Comparison of ENCODE assay signal across 19 cellular contexts in genomic region chr14:95195031-95195430, GRCh38. TPM values are rescaled to one million over a fixed set of nuclear protein-coding genes. Genes with fewer than 3 reads are reported as not detected.
DNase-seq lines count a peak whose midpoint lies in the region; FAIRE-seq and TF ChIP-seq lines count a peak whose summit lies in the region.
"Had no signal": no experiment of that assay in that cellular context is flagged by ENCODE, and none has a peak within 500 bp of the region (broad histone marks: within the 10 kb centered on the region; RNA-seq: fewer than 3 reads in every experiment).

No MANE protein-coding gene starts in this region.

- POLR2A ChIA-PET in MCF 10A (lab: Yijun Ruan, JAX): no interaction called here

- H3K4me1 Mint-ChIP-seq in progenitor cell of endocrine pancreas (ENCODE audit: low read depth) (peaks cover 32% of the 10 kb centered on the region), MCF 10A (ENCODE audit: insufficient read depth, unreplicated experiment) (no peaks in the 10 kb centered on the region)
- H3K4me1 Mint-ChIP-seq: CD4-positive, CD25-positive, alpha-beta regulatory T cell had no signal

- H3K27ac Mint-ChIP-seq in progenitor cell of endocrine pancreas: peak overlapping the region; percentile 67
- H3K27ac Mint-ChIP-seq in MCF 10A (ENCODE audit: low read depth, unreplicated experiment): no peak overlapping the region
- H3K27ac Mint-ChIP-seq: CD4-positive, CD25-positive, alpha-beta regulatory T cell; HFFc6 had no signal

- H3K4me3 Mint-ChIP-seq in progenitor cell of endocrine pancreas (ENCODE audit: low read depth) (no peak overlapping the region), MCF 10A (ENCODE audit: unreplicated experiment) (no peak overlapping the region)
- H3K4me3 Mint-ChIP-seq: CD4-positive, CD25-positive, alpha-beta regulatory T cell; HFFc6 had no signal

- peaks cover 4% of the 10 kb centered on the region for H3K36me3 ChIP-seq in WERI-Rb-1
- H3K36me3 ChIP-seq: BLaER1 treated with 17β-estradiol and CSF1 and Interleukin-3, amounts not matched to agents 10 nM and 100 nM had no signal

- H3K9me3 Mint-ChIP-seq in progenitor cell of endocrine pancreas (ENCODE audit: low read depth): no peaks in the 10 kb centered on the region
- no peaks in the 10 kb centered on the region for H3K9me3 Mint-ChIP-seq in MCF 10A (ENCODE audit: unreplicated experiment)
- H3K9me3 Mint-ChIP-seq: CD4-positive, CD25-positive, alpha-beta regulatory T cell; HFFc6 had no signal

- CTCF ChIA-PET in MCF 10A (lab: Yijun Ruan, JAX): interaction anchor here (1.0 kb wide), 1 partner anchor 799 kb away, joined by 3 read pairs; no protein-coding TSS in a partner anchor

- no peaks in the 10 kb centered on the region for H3K27me3 ChIP-seq in WERI-Rb-1 (ENCODE audit: insufficient read depth, low read depth, severe bottlenecking)
- H3K27me3 ChIP-seq: BLaER1 treated with 17β-estradiol and CSF1 and Interleukin-3, amounts not matched to agents 10 nM and 100 nM had no signal

- H3K36me3 Mint-ChIP-seq in progenitor cell of endocrine pancreas (ENCODE audit: insufficient read depth) (peaks cover 5% of the 10 kb centered on the region), MCF 10A (ENCODE audit: insufficient read depth, unreplicated experiment) (peaks cover 28% of the 10 kb centered on the region)
- H3K36me3 Mint-ChIP-seq: CD4-positive, CD25-positive, alpha-beta regulatory T cell had no signal

- no peak for TF ChIP-seq CTCF in D721Med (IDR thresholded peaks at IDR 0.05; ENCODE audit: insufficient read depth, missing control alignments)
- TF ChIP-seq CTCF in WERI-Rb-1 (IDR thresholded peaks at IDR 0.05; ENCODE audit: low read depth, low read length): no peak
- no peak for TF ChIP-seq CTCF in progenitor cell of endocrine pancreas (IDR thresholded peaks at IDR 0.05; ENCODE audit: unreplicated experiment)
- no peak for TF ChIP-seq CTCF in MCF 10A (IDR thresholded peaks at IDR 0.05; ENCODE audit: unreplicated experiment)

- H3K4me3 ChIP-seq in WERI-Rb-1 (ENCODE audit: low read depth, low read length): no peak overlapping the region
- H3K4me3 ChIP-seq: BLaER1 treated with 17β-estradiol and CSF1 and Interleukin-3, amounts not matched to agents 10 nM and 100 nM had no signal

- intact Hi-C loops in MCF 10A (cut with micrococcal nuclease): no loop called here

- FAIRE-seq in D721Med (lab: Jason Lieb, UNC): peak; percentile 63
- FAIRE-seq: GM12892, GM19239 had no signal

- peak overlapping the region; percentile 72 for H3K27ac ChIP-seq in WERI-Rb-1
- H3K27ac ChIP-seq: BLaER1 treated with 17β-estradiol and CSF1 and Interleukin-3, amounts not matched to agents 10 nM and 100 nM; HL-60 had no signal

- BruUV-seq in MCF 10A (replicated peaks; lab: Mats Ljungman, UMichigan): no TSS peak

- H3K27me3 Mint-ChIP-seq in progenitor cell of endocrine pancreas (no peaks in the 10 kb centered on the region), MCF 10A (ENCODE audit: insufficient read depth, unreplicated experiment) (no peaks in the 10 kb centered on the region)

- H3K9me3 ChIP-seq in WERI-Rb-1 (ENCODE audit: severe bottlenecking): no peaks in the 10 kb centered on the region
- H3K9me3 ChIP-seq: BLaER1 treated with 17β-estradiol and CSF1 and Interleukin-3, amounts not matched to agents 10 nM and 100 nM had no signal

- no peak for DNase-seq in D721Med (ENCODE audit: insufficient read length, low spot score)
- peak; percentile 78 for DNase-seq in WERI-Rb-1
- peak; percentile 40 for DNase-seq in islet precursor cell
- no peak for DNase-seq in progenitor cell of endocrine pancreas (ENCODE audit: low spot score, unreplicated experiment)
- DNase-seq in activated T-cell treated with anti-CD3 and anti-CD28 coated beads for 4 hours: no peak
- DNase-seq in MCF 10A (ENCODE audit: unreplicated experiment): no peak
- DNase-seq in occipital lobe (lab: John Stamatoyannopoulos, UW): no peak
- DNase-seq: 8988T; CD4-positive, CD25-positive, alpha-beta regulatory T cell; DMS153; DND-41; GDM1; GOT3; HCEC 1CT; HFFc6 had no signal

RNA-seq across cellular contexts. Expression of gene DICER1, which starts 37.7 kb away (rescaled TPM):
- total RNA-seq in progenitor cell of endocrine pancreas (118 and 127 TPM in 2 replicates), MCF 10A (2022) (35.6 and 48.6 TPM in 2 replicates), occipital lobe (296 TPM)

Comparison
In these comparisons a context has a peak if more than half of its experiments do, and no peak if none do; other contexts are left out.
1. DNase-seq: peak in WERI-Rb-1 (single experiment) and islet precursor cell (single experiment); none in D721Med (single experiment), progenitor cell of endocrine pancreas (single experiment), activated T-cell treated with anti-CD3 and anti-CD28 coated beads for 4 hours (single experiment), MCF 10A (single experiment) and occipital lobe (single experiment).